In genomic region chr13:20193924-20194631, GRCh38 we compare ENCODE assay signal across 9 cellular contexts. TPM values are rescaled to one million over a fixed set of nuclear protein-coding genes. Genes with fewer than 3 reads are reported as not detected.
DNase-seq lines count a peak whose midpoint lies in the region; ATAC-seq and TF ChIP-seq lines count a peak whose summit lies in the region.
"Had no signal": no experiment of that assay in that cellular context is flagged by ENCODE, and none has a peak within 500 bp of the region (broad histone marks: within the 10 kb centered on the region; RNA-seq: fewer than 3 reads in every experiment).

No MANE protein-coding gene starts in this region.

- no peak overlapping the region for H3K9ac ChIP-seq in BLaER1 treated with 17β-estradiol and CSF1 and Interleukin-3, amounts not matched to agents 10 nM and 100 nM
- no peak overlapping the region for H3K9ac ChIP-seq in mesenchymal stem cell (ENCODE audit: low read length)

- H3K27me3 Mint-ChIP-seq in activated T-helper 1 cell treated with anti-CD3 and anti-CD28 coated beads, Interleukin-12 subunit alpha, Interleukin-12 subunit beta, Interleukin-2, Interleukin-4 antibody, amounts not matched to agents 30 ng/mL and 10 ng/mL and 1 ng/mL, durations not matched to agents 14 hours and 24 hours and 36 hours (ENCODE audit: insufficient read depth), result peaks cover 61% of the 10 kb centered on the region

- H3K27ac ChIP-seq in BLaER1 treated with 17β-estradiol and CSF1 and Interleukin-3, amounts not matched to agents 10 nM and 100 nM, result no peak overlapping the region
- H3K27ac ChIP-seq in mesenchymal stem cell (ENCODE audit: low read length, poor library complexity, severe bottlenecking), result no peak overlapping the region

- no peak overlapping the region for H3K18ac ChIP-seq in mesenchymal stem cell (ENCODE audit: low read depth in 1 of 2, low read length in 2 of 2)

- peak overlapping the region; percentile 75 for H3K4me3 Mint-ChIP-seq in activated T-helper 1 cell treated with anti-CD3 and anti-CD28 coated beads, Interleukin-12 subunit alpha, Interleukin-12 subunit beta, Interleukin-2, Interleukin-4 antibody, amounts not matched to agents 30 ng/mL and 10 ng/mL and 1 ng/mL, durations not matched to agents 14 hours and 24 hours and 36 hours

- no peaks in the 10 kb centered on the region for H3K9me3 Mint-ChIP-seq in activated T-helper 1 cell treated with anti-CD3 and anti-CD28 coated beads, Interleukin-12 subunit alpha, Interleukin-12 subunit beta, Interleukin-2, Interleukin-4 antibody, amounts not matched to agents 30 ng/mL and 10 ng/mL and 1 ng/mL, durations not matched to agents 14 hours and 24 hours and 36 hours

- no peak overlapping the region for H2AK5ac ChIP-seq in mesenchymal stem cell (ENCODE audit: low read length, severe bottlenecking)

- no peak overlapping the region for H3K27ac Mint-ChIP-seq in activated T-helper 1 cell treated with anti-CD3 and anti-CD28 coated beads, Interleukin-12 subunit alpha, Interleukin-12 subunit beta, Interleukin-2, Interleukin-4 antibody, amounts not matched to agents 30 ng/mL and 10 ng/mL and 1 ng/mL, durations not matched to agents 14 hours and 24 hours and 36 hours

- H3K23ac ChIP-seq in mesenchymal stem cell (ENCODE audit: low read length in 2 of 2), result peak overlapping the region in 1 of 2 experiments; percentile 32

- H3K79me1 ChIP-seq in mesenchymal stem cell (replicated peaks; ENCODE audit: low read length, poor library complexity, severe bottlenecking), result no peaks in the 10 kb centered on the region

- no peaks in the 10 kb centered on the region for H3K36me3 ChIP-seq in BLaER1 treated with 17β-estradiol and CSF1 and Interleukin-3, amounts not matched to agents 10 nM and 100 nM
- peaks cover 0 to 2% of the 10 kb centered on the region in 2 experiments for H3K36me3 ChIP-seq in mesenchymal stem cell (ENCODE audit: control insufficient read depth in 1 of 2, insufficient read depth in 2 of 2, low read depth in 1 of 2, low read length in 2 of 2)

- H3K4me1 ChIP-seq in BLaER1 treated with 17β-estradiol and CSF1 and Interleukin-3, amounts not matched to agents 10 nM and 100 nM, result peaks cover 19 to 36% (median 25%) of the 10 kb centered on the region in 10 experiments
- peaks cover 28% of the 10 kb centered on the region for H3K4me1 ChIP-seq in mesenchymal stem cell (ENCODE audit: control insufficient read depth, insufficient read depth, low read depth, low read length)

- H3K4me3 ChIP-seq in BLaER1 treated with 17β-estradiol and CSF1 and Interleukin-3, amounts not matched to agents 10 nM and 100 nM, result peak overlapping the region in 8 of 10 experiments; percentile 58 to 76 (median 65); a peak in 12 of 20 replicates
- H3K4me3 ChIP-seq in mesenchymal stem cell (ENCODE audit: insufficient read depth in 1 of 2, low read depth in 1 of 2, low read length in 2 of 2), result peak overlapping the region in 1 of 2 experiments; percentile 74

- H3K4me2 ChIP-seq in BLaER1 treated with 17β-estradiol and CSF1 and Interleukin-3, amounts not matched to agents 10 nM and 100 nM, result peak overlapping the region; percentile 95 to 99 (median 97)
- H3K4me2 ChIP-seq in mesenchymal stem cell (ENCODE audit: low read length, poor library complexity, severe bottlenecking), result peak overlapping the region; percentile 32

- no peak overlapping the region for H4K91ac ChIP-seq in mesenchymal stem cell (ENCODE audit: low read length)

- H3K4me1 Mint-ChIP-seq in activated T-helper 1 cell treated with anti-CD3 and anti-CD28 coated beads, Interleukin-12 subunit alpha, Interleukin-12 subunit beta, Interleukin-2, Interleukin-4 antibody, amounts not matched to agents 30 ng/mL and 10 ng/mL and 1 ng/mL, durations not matched to agents 14 hours and 24 hours and 36 hours (ENCODE audit: low read depth), result peaks cover 24% of the 10 kb centered on the region

- H4K8ac ChIP-seq in mesenchymal stem cell (ENCODE audit: low read length), result no peak overlapping the region

- H2BK12ac ChIP-seq in mesenchymal stem cell (ENCODE audit: low read length in 2 of 2), result no peak overlapping the region

- WGBS in mesenchymal stem cell, result 22% methylated on average over 26 of the region's 26 CpGs

- peaks cover 0 to 4% (median 0%) of the 10 kb centered on the region in 11 experiments; a peak in 2 of 22 replicates for H3K9me3 ChIP-seq in BLaER1 treated with 17β-estradiol and CSF1 and Interleukin-3, amounts not matched to agents 10 nM and 100 nM (replicated peaks in 1 of 11)
- H3K9me3 ChIP-seq in mesenchymal stem cell (ENCODE audit: control insufficient read depth, low read length), result no peaks in the 10 kb centered on the region

- DNase-seq in activated T-helper 1 cell treated with anti-CD3 and anti-CD28 coated beads, Interleukin-12 subunit alpha, Interleukin-12 subunit beta, Interleukin-2, Interleukin-4 antibody, amounts not matched to agents 30 ng/mL and 10 ng/mL and 1 ng/mL, durations not matched to agents 14 hours and 24 hours and 36 hours (ENCODE audit: low spot score), result no peak
- no peak for DNase-seq in mesenchymal stem cell
- DNase-seq in hepatic stellate cell (ENCODE audit: low spot score), result no peak
- DNase-seq in erythroblast (lab: John Stamatoyannopoulos, UW), result no peak
- no peak for DNase-seq in superior temporal gyrus (ENCODE audit: extremely low spot score)
- no peak for DNase-seq in iPS-NIHi7 (ENCODE audit: extremely low spot score)
- DNase-seq: GF-D8 had no signal

- no peak overlapping the region for H2BK120ac ChIP-seq in mesenchymal stem cell (ENCODE audit: low read depth, low read length)

- H3K14ac ChIP-seq in mesenchymal stem cell (ENCODE audit: low read length in 2 of 2), result no peak overlapping the region

- H4K20me1 ChIP-seq in BLaER1 treated with 17β-estradiol and CSF1 and Interleukin-3, amounts not matched to agents 10 nM and 100 nM, result peaks cover 0 to 31% (median 16%) of the 10 kb centered on the region in 11 experiments; a peak in 15 of 22 replicates

- H2BK5ac ChIP-seq in mesenchymal stem cell (ENCODE audit: low read depth, low read length, poor library complexity, severe bottlenecking), result no peak overlapping the region

- H3K4ac ChIP-seq in mesenchymal stem cell (ENCODE audit: low read depth in 1 of 2, low read length in 2 of 2), result no peak overlapping the region

- H2BK15ac ChIP-seq in mesenchymal stem cell (ENCODE audit: low read depth, poor library complexity, severe bottlenecking), result no peak overlapping the region

- peak; percentile 42 for ATAC-seq in GM18498 (IDR thresholded peaks at IDR 0.05; ENCODE audit: unreplicated experiment)

- no peak for TF ChIP-seq POLR2A in erythroblast (IDR thresholded peaks at IDR 0.05; ENCODE audit: low read length)

- peaks cover 2% of the 10 kb centered on the region for H3K36me3 Mint-ChIP-seq in activated T-helper 1 cell treated with anti-CD3 and anti-CD28 coated beads, Interleukin-12 subunit alpha, Interleukin-12 subunit beta, Interleukin-2, Interleukin-4 antibody, amounts not matched to agents 30 ng/mL and 10 ng/mL and 1 ng/mL, durations not matched to agents 14 hours and 24 hours and 36 hours (ENCODE audit: low read depth)

- H2AFZ ChIP-seq in mesenchymal stem cell (ENCODE audit: low read depth, low read length), result no peak overlapping the region

- peaks cover 71 to 82% (median 81%) of the 10 kb centered on the region in 11 experiments for H3K27me3 ChIP-seq in BLaER1 treated with 17β-estradiol and CSF1 and Interleukin-3, amounts not matched to agents 10 nM and 100 nM
- peaks cover 31 to 32% of the 10 kb centered on the region in 2 experiments for H3K27me3 ChIP-seq in mesenchymal stem cell (ENCODE audit: control insufficient read depth in 1 of 2, insufficient read depth in 1 of 2, low read length in 2 of 2)

- intact Hi-C loops in activated T-helper 1 cell treated with anti-CD3 and anti-CD28 coated beads, Interleukin-12 subunit alpha, Interleukin-12 subunit beta, Interleukin-2, Interleukin-4 antibody, amounts not matched to agents 30 ng/mL and 10 ng/mL and 1 ng/mL, durations not matched to agents 14 hours and 24 hours and 36 hours (cut with micrococcal nuclease), result loop anchor here (2.0 kb wide), 1 partner anchor 225 kb away; no protein-coding TSS in a partner anchor

RNA-seq across cellular contexts. Expression of gene GJB2, which starts 1.3 kb away (rescaled TPM):
- 2.9 TPM in 2 replicates for total RNA-seq in activated T-helper 1 cell treated with anti-CD3 and anti-CD28 coated beads, Interleukin-12 subunit alpha, Interleukin-12 subunit beta, Interleukin-2, Interleukin-4 antibody, amounts not matched to agents 30 ng/mL and 10 ng/mL and 1 ng/mL, durations not matched to agents 14 hours and 24 hours and 36 hours
- polyA plus RNA-seq in mesenchymal stem cell (2013, experiment 1 of 2), result 0.01 TPM
- polyA plus RNA-seq in mesenchymal stem cell (2013, experiment 2 of 2), result 0.01 TPM

RNA-seq across cellular contexts. Expression of gene GJA3, which starts 33.2 kb away (rescaled TPM):
- total RNA-seq in activated T-helper 1 cell treated with anti-CD3 and anti-CD28 coated beads, Interleukin-12 subunit alpha, Interleukin-12 subunit beta, Interleukin-2, Interleukin-4 antibody, amounts not matched to agents 30 ng/mL and 10 ng/mL and 1 ng/mL, durations not matched to agents 14 hours and 24 hours and 36 hours, result not detected in 2 replicates
- polyA plus RNA-seq in mesenchymal stem cell (2013, experiment 1 of 2), result 0.03 TPM
- polyA plus RNA-seq in mesenchymal stem cell (2013, experiment 2 of 2), result 0.03 TPM

RNA-seq across cellular contexts. Expression of gene GJB6, which starts 38.0 kb away (rescaled TPM):
- 0.76 and 0.99 TPM in 2 replicates for total RNA-seq in activated T-helper 1 cell treated with anti-CD3 and anti-CD28 coated beads, Interleukin-12 subunit alpha, Interleukin-12 subunit beta, Interleukin-2, Interleukin-4 antibody, amounts not matched to agents 30 ng/mL and 10 ng/mL and 1 ng/mL, durations not matched to agents 14 hours and 24 hours and 36 hours
- polyA plus RNA-seq in mesenchymal stem cell (2013, experiment 1 of 2), result not detected
- polyA plus RNA-seq in mesenchymal stem cell (2013, experiment 2 of 2), result not detected
